29 cellular contexts compared by ENCODE assay signal in the genomic region with DNA sequence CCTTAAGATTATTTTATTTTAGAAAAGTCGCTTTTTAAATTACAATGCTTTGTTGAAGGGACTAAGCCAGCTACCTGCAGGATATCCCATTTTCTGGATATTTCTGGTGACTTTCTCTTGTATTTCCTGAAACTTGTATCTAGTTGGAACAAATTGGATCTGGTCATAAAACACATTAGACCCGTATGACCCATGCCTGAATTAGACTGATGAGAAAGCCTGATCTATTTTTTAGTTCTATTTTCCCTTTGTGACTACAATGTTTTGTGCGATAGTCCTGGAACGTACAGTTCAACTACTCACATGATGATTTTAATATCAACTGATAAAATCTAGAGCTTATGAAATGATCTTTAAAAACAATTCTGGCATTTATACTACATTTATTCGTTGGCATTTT.
"Had no signal": no experiment of that assay in that cellular context is flagged by ENCODE, and none has a peak within 500 bp of the region (broad histone marks: within the 10 kb centered on the region; RNA-seq: fewer than 3 reads in every experiment).

No MANE protein-coding gene starts in this region.

- H3K36me3 ChIP-seq: esophagus squamous epithelium, gastrocnemius medialis, heart right ventricle, left lung, lower lobe of right lung had no signal

- H3K4me3 Mint-ChIP-seq: effector memory CD8-positive, alpha-beta T cell; endodermal cell; memory B cell; naive B cell; naive thymus-derived CD8-positive, alpha-beta T cell had no signal

- H3K27ac Mint-ChIP-seq: effector memory CD8-positive, alpha-beta T cell; endodermal cell; memory B cell; naive B cell; naive thymus-derived CD8-positive, alpha-beta T cell had no signal

- ATAC-seq: effector memory CD8-positive, alpha-beta T cell; esophagus mucosa; gastrocnemius medialis; heart right ventricle; left cardiac atrium; left lung; left ventricle myocardium superior; lower lobe of right lung; mucosa of descending colon; naive thymus-derived CD8-positive, alpha-beta T cell had no signal

- DNase-seq: dermis blood vessel endothelial cell; effector CD8-positive, alpha-beta T cell; effector memory CD8-positive, alpha-beta T cell; endodermal cell; erythroblast; esophagus squamous epithelium; foreskin fibroblast; foreskin melanocyte; gastrocnemius medialis; glutamatergic neuron; head of caudate nucleus; heart right ventricle; hippocampal formation; left cardiac atrium; left lung; left ventricle myocardium superior; lower lobe of right lung; mesendoderm; mucosa of descending colon; naive B cell; naive thymus-derived CD8-positive, alpha-beta T cell had no signal

- H3K27me3 ChIP-seq: gastrocnemius medialis, heart right ventricle, left lung had no signal

- FAIRE-seq: colon, endometrium, islet of Langerhans, keratinocyte had no signal

- H3K27ac ChIP-seq: coronary artery, epithelial cell of prostate, esophagus squamous epithelium, gastrocnemius medialis, heart right ventricle, left lung, lower lobe of right lung had no signal

- H3K4me1 ChIP-seq: esophagus squamous epithelium, gastrocnemius medialis, heart right ventricle, left lung, lower lobe of right lung had no signal

- H3K4me1 Mint-ChIP-seq: memory B cell, naive B cell had no signal

- H3K4me3 ChIP-seq: coronary artery, esophagus squamous epithelium, gastrocnemius medialis, heart right ventricle, left lung, lower lobe of right lung, mucosa of descending colon had no signal

- H3K9me3 ChIP-seq: esophagus squamous epithelium, gastrocnemius medialis, left lung, mucosa of descending colon had no signal
